ENCODE assay signal across 27 cellular contexts in genomic region chrX:21181232-21181853, GRCh38.
"Had no signal": no experiment of that assay in that cellular context is flagged by ENCODE, and none has a peak within 500 bp of the region (broad histone marks: within the 10 kb centered on the region; RNA-seq: fewer than 3 reads in every experiment).

No MANE protein-coding gene starts in this region.

- H3K4me3 Mint-ChIP-seq: immature natural killer cell; memory B cell; naive thymus-derived CD4-positive, alpha-beta T cell; natural killer cell treated with Interleukin-12 subunit alpha and Interleukin-12 subunit beta and Interleukin-15 and Interleukin-18, amount 100 ng/mL, for 72 hours; stimulated activated naive B cell treated with anti-CD40 and anti-IgM and Interleukin-4, amounts not matched to agents 10 μg/mL and 1 μg/mL and 100 μg/mL, for 72 hours had no signal

- H3K27me3 Mint-ChIP-seq: memory B cell; naive thymus-derived CD4-positive, alpha-beta T cell; natural killer cell treated with Interleukin-12 subunit alpha and Interleukin-12 subunit beta and Interleukin-15 and Interleukin-18, amount 100 ng/mL, for 72 hours; progenitor cell of endocrine pancreas had no signal

- DNase-seq: hypothalamus; immature natural killer cell; kidney; left colon; left ventricle myocardium inferior; midbrain; mucosa of descending colon; naive thymus-derived CD4-positive, alpha-beta T cell; ovary; retina; right cardiac atrium; stimulated activated CD4-positive, alpha-beta T cell treated with anti-CD3 and anti-CD28 coated beads, Interleukin-12 subunit alpha, Interleukin-12 subunit beta, amount 100 ng/mL, for 4 hours; stimulated activated CD4-positive, alpha-beta T cell treated with anti-CD3 and anti-CD28 coated beads, Interleukin-15, amount 100 ng/mL, for 24 hours; stimulated activated CD4-positive, alpha-beta T cell treated with anti-CD3 and anti-CD28 coated beads, Interleukin-2, amount 100 ng/mL, for 24 hours; stimulated activated CD4-positive, alpha-beta T cell treated with anti-CD3 and anti-CD28 coated beads, Interleukin-4, amount 100 ng/mL, for 1 hour; stimulated activated naive B cell treated with anti-CD40 and anti-IgM and Interleukin-4, amounts not matched to agents 10 μg/mL and 1 μg/mL and 100 μg/mL, for 72 hours; stimulated activated naive CD8-positive, alpha-beta T cell treated with anti-CD3 and anti-CD28 coated beads, Interleukin-15, Interleukin-2, amounts not matched to agents 100 U/mL and 50 U/mL, for 24 hours; stomach; testis; uterus had no signal

- H3K4me1 Mint-ChIP-seq: immature natural killer cell; memory B cell; naive thymus-derived CD4-positive, alpha-beta T cell; stimulated activated naive B cell treated with anti-CD40 and anti-IgM and Interleukin-4, amounts not matched to agents 10 μg/mL and 1 μg/mL and 100 μg/mL, for 72 hours had no signal

- H3K27me3 ChIP-seq: ovary, stomach, testis, thyroid gland, uterus had no signal

- H3K36me3 Mint-ChIP-seq: immature natural killer cell; memory B cell; naive thymus-derived CD4-positive, alpha-beta T cell; natural killer cell treated with Interleukin-12 subunit alpha and Interleukin-12 subunit beta and Interleukin-15 and Interleukin-18, amount 100 ng/mL, for 72 hours; stimulated activated naive B cell treated with anti-CD40 and anti-IgM and Interleukin-4, amounts not matched to agents 10 μg/mL and 1 μg/mL and 100 μg/mL, for 72 hours had no signal

- H3K27ac ChIP-seq: left ventricle myocardium inferior, ovary, skin epidermis, stomach, testis, thyroid gland, uterus had no signal

- ATAC-seq: left colon; mucosa of descending colon; naive thymus-derived CD4-positive, alpha-beta T cell; natural killer cell treated with Interleukin-12 subunit alpha and Interleukin-12 subunit beta and Interleukin-15 and Interleukin-18, amount 100 ng/mL, for 72 hours; right cardiac atrium; sciatic nerve; stimulated activated naive B cell treated with anti-CD40 and anti-IgM and Interleukin-4, amounts not matched to agents 10 μg/mL and 1 μg/mL and 100 μg/mL, for 72 hours; stimulated activated naive CD8-positive, alpha-beta T cell treated with anti-CD3 and anti-CD28 coated beads, Interleukin-15, Interleukin-2, amounts not matched to agents 100 U/mL and 50 U/mL, for 24 hours had no signal

- H3K36me3 ChIP-seq: left ventricle myocardium inferior, ovary, stomach, thyroid gland, uterus had no signal

- H3K9me3 Mint-ChIP-seq: memory B cell; stimulated activated naive B cell treated with anti-CD40 and anti-IgM and Interleukin-4, amounts not matched to agents 10 μg/mL and 1 μg/mL and 100 μg/mL, for 72 hours had no signal

- H3K9me3 ChIP-seq: left ventricle myocardium inferior, mucosa of descending colon, ovary, stomach, testis, thyroid gland, uterus had no signal

- FAIRE-seq: islet of Langerhans, kidney had no signal

- H3K27ac Mint-ChIP-seq: immature natural killer cell; memory B cell; naive thymus-derived CD4-positive, alpha-beta T cell; natural killer cell treated with Interleukin-12 subunit alpha and Interleukin-12 subunit beta and Interleukin-15 and Interleukin-18, amount 100 ng/mL, for 72 hours; progenitor cell of endocrine pancreas; stimulated activated naive B cell treated with anti-CD40 and anti-IgM and Interleukin-4, amounts not matched to agents 10 μg/mL and 1 μg/mL and 100 μg/mL, for 72 hours had no signal

- H3K4me3 ChIP-seq: left ventricle myocardium inferior, mucosa of descending colon, ovary, skin epidermis, stomach, testis, thyroid gland, uterus had no signal

- H3K4me1 ChIP-seq: left ventricle myocardium inferior, stomach, testis, thyroid gland, uterus had no signal
